13 cellular contexts compared by ENCODE assay signal in genomic region chr9:98886691-98887229, GRCh38. TPM values are rescaled to one million over a fixed set of nuclear protein-coding genes. Genes with fewer than 3 reads are reported as not detected.
DNase-seq lines count a peak whose midpoint lies in the region; ATAC-seq and TF ChIP-seq lines count a peak whose summit lies in the region.
"Had no signal": no experiment of that assay in that cellular context is flagged by ENCODE, and none has a peak within 500 bp of the region (broad histone marks: within the 10 kb centered on the region; RNA-seq: fewer than 3 reads in every experiment).

No MANE protein-coding gene starts in this region.

- peaks cover 26% of the 10 kb centered on the region for H3K27me3 Mint-ChIP-seq in mesothelial cell of epicardium (ENCODE audit: low read depth)
- peaks cover 8% of the 10 kb centered on the region for H3K27me3 Mint-ChIP-seq in endothelial cell (ENCODE audit: unreplicated experiment)

- H3K9me3 Mint-ChIP-seq in mesothelial cell of epicardium = no peaks in the 10 kb centered on the region
- H3K9me3 Mint-ChIP-seq in endothelial cell (ENCODE audit: unreplicated experiment) = no peaks in the 10 kb centered on the region

- in situ Hi-C loops in GM13977 (cut with MboI; ENCODE audit: low pct_unique_long_range_greater_than_20kb, low sequenced_read_pairs, unreplicated experiment) = no loop called here

- H3K4me3 Mint-ChIP-seq in mesothelial cell of epicardium (no peak overlapping the region), endothelial cell (ENCODE audit: unreplicated experiment) (no peak overlapping the region)

- ATAC-seq in HG02571 (IDR thresholded peaks at IDR 0.05; ENCODE audit: unreplicated experiment) = no peak

- H3K27ac Mint-ChIP-seq in mesothelial cell of epicardium (peak overlapping the region; percentile 87), endothelial cell (ENCODE audit: unreplicated experiment) (no peak overlapping the region)

- H3K36me3 Mint-ChIP-seq in mesothelial cell of epicardium (no peaks in the 10 kb centered on the region), endothelial cell (ENCODE audit: low read depth, unreplicated experiment) (no peaks in the 10 kb centered on the region)

- no peak overlapping the region for H3K4me3 ChIP-seq in fibroblast of villous mesenchyme (ENCODE audit: low read depth, low read length)

- TF ChIP-seq CTCF in fibroblast of villous mesenchyme (IDR thresholded peaks at IDR 0.05; ENCODE audit: insufficient read depth, low read depth, low read length) (no peak), mesothelial cell of epicardium (IDR thresholded peaks at IDR 0.05; ENCODE audit: unreplicated experiment) (no peak), endothelial cell (IDR thresholded peaks at IDR 0.05; ENCODE audit: unreplicated experiment) (no peak), GM13977 (IDR thresholded peaks at IDR 0.05; ENCODE audit: extremely low read depth, insufficient read depth, missing control alignments) (no peak)

- H3K4me1 Mint-ChIP-seq in mesothelial cell of epicardium = peaks cover 22% of the 10 kb centered on the region
- peaks cover 13% of the 10 kb centered on the region for H3K4me1 Mint-ChIP-seq in endothelial cell (ENCODE audit: unreplicated experiment)

- DNase-seq in A172 (ENCODE audit: low spot score) (peak; percentile 92), OCI-M1 (lab: John Stamatoyannopoulos, UW) (peak; percentile 26), fibroblast of villous mesenchyme (ENCODE audit: low read depth) (peak; percentile 81), mesothelial cell of epicardium (ENCODE audit: low spot score in 2 of 2, unreplicated experiment in 2 of 2) (no peak), endothelial cell (ENCODE audit: low spot score) (no peak), GM13977 (ENCODE audit: low spot score) (no peak)
- no peak for DNase-seq in effector CD8-positive, alpha-beta T cell (lab: John Stamatoyannopoulos, UW)
- DNase-seq: activated CD4-positive, CD25-positive, alpha-beta regulatory T cell treated with anti-CD3 and anti-CD28 coated beads, Interleukin-2, amount 50 U/mL, for 72 hours; amniotic stem cell; effector CD4-positive, alpha-beta T cell; NCI-H2107; stimulated activated CD4-positive, alpha-beta T cell treated with anti-CD3 and anti-CD28 coated beads, Interleukin-15, amount 100 ng/mL, for 24 hours had no signal

RNA-seq across cellular contexts. Expression of gene COL15A1, which starts 56.9 kb away (rescaled TPM):
- 0.09 and 0.12 TPM in 2 replicates for total RNA-seq in A172 (2014; rRNA removed; shearing (Covaris generic))
- total RNA-seq in fibroblast of villous mesenchyme = 1.7 and 19.0 TPM in 2 replicates
- 42.4 to 51.0 TPM (median 50.1 TPM) in 3 replicates for total RNA-seq in mesothelial cell of epicardium
- 24.0 TPM for total RNA-seq in endothelial cell (ENCODE audit: unreplicated experiment)

Comparison
In these comparisons a context has a peak if more than half of its experiments do, and no peak if none do; other contexts are left out.
1. DNase-seq: peak in A172 (single experiment), OCI-M1 (single experiment) and fibroblast of villous mesenchyme (single experiment); none in mesothelial cell of epicardium (0 of 2), effector CD8-positive, alpha-beta T cell (single experiment), endothelial cell (single experiment) and GM13977 (single experiment).